8 cellular contexts compared by ENCODE assay signal in genomic region chr14:79137836-79138235, GRCh38.
"Had no signal": no experiment of that assay in that cellular context is flagged by ENCODE, and none has a peak within 500 bp of the region (broad histone marks: within the 10 kb centered on the region; RNA-seq: fewer than 3 reads in every experiment).

No MANE protein-coding gene starts in this region.

- H3K9me3 ChIP-seq: HAP-1 had no signal

- DNase-seq: H7, HFFc6, Kasumi-1, KG1 had no signal

- ATAC-seq: GM23338, HCT116 had no signal

- H3K27ac ChIP-seq: HL-60 had no signal

- H3K4me1 ChIP-seq: HAP-1 had no signal

- H2AFZ ChIP-seq: GM23338 had no signal

- H3K4me3 ChIP-seq: GM23338, HAP-1 had no signal

- H3K36me3 ChIP-seq: HAP-1 had no signal

- H3K4me2 ChIP-seq: GM23338 had no signal
